ENCODE assay signal across 23 cellular contexts in genomic region chr1:91817506-91817905, GRCh38.
DNase-seq lines count a peak whose midpoint lies in the region; ATAC-seq and TF ChIP-seq lines count a peak whose summit lies in the region.
"Had no signal": no experiment of that assay in that cellular context is flagged by ENCODE, and none has a peak within 500 bp of the region (broad histone marks: within the 10 kb centered on the region; RNA-seq: fewer than 3 reads in every experiment).

No MANE protein-coding gene starts in this region.

- H3K9me3 ChIP-seq in T-helper 17 cell (ENCODE audit: control insufficient read depth, low read length, poor library complexity, severe bottlenecking) (no peaks in the 10 kb centered on the region), right atrium auricular region (no peaks in the 10 kb centered on the region), subcutaneous abdominal adipose tissue (ENCODE audit: control insufficient read depth in 5 of 5, low read length in 5 of 5) (no peaks in the 10 kb centered on the region)
- H3K9me3 ChIP-seq: mucosa of descending colon had no signal

- H3K27ac ChIP-seq in right atrium auricular region: peak overlapping the region; percentile 28 to 41
- peak overlapping the region; percentile 66 for H3K27ac ChIP-seq in subcutaneous abdominal adipose tissue (ENCODE audit: low read depth, low read length)
- H3K27ac ChIP-seq: cardiac muscle cell had no signal

- H3K27ac Mint-ChIP-seq in T-helper 17 cell (peak overlapping the region; percentile 27), nephron progenitor cell (peak overlapping the region; percentile 5)
- H3K27ac Mint-ChIP-seq: activated CD4-positive, alpha-beta T cell treated with anti-CD3 and anti-CD28 coated beads, Interleukin-2, amount 10 ng/mL, durations not matched to agents 24 days and 14 days; CD8-positive, alpha-beta T cell had no signal

- H3K36me3 ChIP-seq in right atrium auricular region (no peaks in the 10 kb centered on the region), subcutaneous abdominal adipose tissue (ENCODE audit: control insufficient read depth in 5 of 5, insufficient read depth in 5 of 5, low read length in 5 of 5) (no peaks in the 10 kb centered on the region)
- H3K36me3 ChIP-seq: cardiac muscle cell had no signal

- H3K4me1 ChIP-seq in right atrium auricular region: peaks cover 0 to 49% of the 10 kb centered on the region in 2 donors
- H3K4me1 ChIP-seq in subcutaneous abdominal adipose tissue (ENCODE audit: control insufficient read depth in 5 of 5, insufficient read depth in 5 of 5, low read length in 5 of 5): peaks cover 3 to 46% (median 43%) of the 10 kb centered on the region in 5 donors

- ATAC-seq in T-helper 17 cell (no peak), GM19397 (IDR thresholded peaks at IDR 0.05; ENCODE audit: unreplicated experiment) (no peak), GM18511 (IDR thresholded peaks at IDR 0.05; ENCODE audit: unreplicated experiment) (no peak)
- ATAC-seq: CD8-positive, alpha-beta T cell; K562; mucosa of descending colon had no signal

- H3K4me3 Mint-ChIP-seq in T-helper 17 cell (no peak overlapping the region), nephron progenitor cell (no peak overlapping the region)
- H3K4me3 Mint-ChIP-seq: activated CD4-positive, alpha-beta T cell treated with anti-CD3 and anti-CD28 coated beads, Interleukin-2, amount 10 ng/mL, durations not matched to agents 24 days and 14 days; CD8-positive, alpha-beta T cell had no signal

- H3K4me1 Mint-ChIP-seq in T-helper 17 cell (peaks cover 32% of the 10 kb centered on the region), nephron progenitor cell (peaks cover 44% of the 10 kb centered on the region)

- H3K9ac ChIP-seq in subcutaneous abdominal adipose tissue (ENCODE audit: low read length in 5 of 5): peak overlapping the region in 1 of 5 donors; percentile 39

- H3K27me3 Mint-ChIP-seq in T-helper 17 cell (no peaks in the 10 kb centered on the region), nephron progenitor cell (ENCODE audit: low read depth, poor library complexity) (no peaks in the 10 kb centered on the region)

- no peaks in the 10 kb centered on the region for H3K9me3 Mint-ChIP-seq in nephron progenitor cell
- H3K9me3 Mint-ChIP-seq: activated CD4-positive, alpha-beta T cell treated with anti-CD3 and anti-CD28 coated beads, Interleukin-2, amount 10 ng/mL, durations not matched to agents 24 days and 14 days; CD8-positive, alpha-beta T cell had no signal

- no peak for DNase-seq in T-helper 17 cell
- DNase-seq in right atrium auricular region (ENCODE audit: low spot score): no peak
- DNase-seq in nephron progenitor cell: no peak
- DNase-seq in NCI-H1092 (lab: John Stamatoyannopoulos, UW): no peak
- no peak for DNase-seq in DMS114 treated with DMSO at 0.1 percent for 48 hours (lab: John Stamatoyannopoulos, UW; ENCODE audit: unreplicated experiment)
- DNase-seq: activated CD4-positive, alpha-beta T cell treated with anti-CD3 and anti-CD28 coated beads, Interleukin-2, amount 10 ng/mL, durations not matched to agents 24 days and 14 days; activated CD8-positive, alpha-beta memory T cell treated with anti-CD3 and anti-CD28 coated beads, Interleukin-2, amount 50 U/mL, for 4 hours; activated effector memory CD4-positive, alpha-beta T cell treated with Interleukin-2 at 50 U/mL for 16 hours; CD8-positive, alpha-beta T cell; DMS53; foreskin melanocyte; mucosa of descending colon; MV-4-11; NCI-H2029 treated with DMSO at 0.1 percent for 48 hours; NCI-H510A treated with DMSO at 0.1 percent for 48 hours; nucleus accumbens; substantia nigra; SW 1271 had no signal

- no peak overlapping the region for H3K4me3 ChIP-seq in right atrium auricular region
- H3K4me3 ChIP-seq in subcutaneous abdominal adipose tissue (ENCODE audit: low read depth in 1 of 5, low read length in 5 of 5): no peak overlapping the region
- H3K4me3 ChIP-seq: cardiac muscle cell, K562, mucosa of descending colon had no signal

- H3K36me3 Mint-ChIP-seq in T-helper 17 cell (ENCODE audit: low read depth) (no peaks in the 10 kb centered on the region), nephron progenitor cell (ENCODE audit: low read depth) (no peaks in the 10 kb centered on the region)
- H3K36me3 Mint-ChIP-seq: CD8-positive, alpha-beta T cell had no signal

- H3K27me3 ChIP-seq in right atrium auricular region (no peaks in the 10 kb centered on the region), subcutaneous abdominal adipose tissue (ENCODE audit: control insufficient read depth in 5 of 5, insufficient read depth in 4 of 5, low read length in 5 of 5) (no peaks in the 10 kb centered on the region)
- H3K27me3 ChIP-seq: cardiac muscle cell had no signal

- TF ChIP-seq CTCF in right atrium auricular region (IDR thresholded peaks at IDR 0.05) (no peak), nephron progenitor cell (IDR thresholded peaks at IDR 0.05) (no peak)
